12 cellular contexts compared by ENCODE assay signal in genomic region chr17:74012465-74012864, GRCh38.
DNase-seq lines count a peak whose midpoint lies in the region; ATAC-seq and TF ChIP-seq lines count a peak whose summit lies in the region.
"Had no signal": no experiment of that assay in that cellular context is flagged by ENCODE, and none has a peak within 500 bp of the region (broad histone marks: within the 10 kb centered on the region; RNA-seq: fewer than 3 reads in every experiment).

No MANE protein-coding gene starts in this region.

- no peaks in the 10 kb centered on the region for H3K9me3 Mint-ChIP-seq in activated T-helper 17 cell treated with anti-CD3 and anti-CD28 coated beads, Interleukin-2, amount 50 U/mL, for 72 hours
- H3K9me3 Mint-ChIP-seq: effector memory CD8-positive, alpha-beta T cell had no signal

- H3K4me3 ChIP-seq in Jurkat, Clone E6-1 (ENCODE audit: low read length): no peak overlapping the region
- H3K4me3 ChIP-seq in uterus: no peak overlapping the region
- H3K4me3 ChIP-seq: SK-N-MC, stomach had no signal

- TF ChIP-seq POLR2A in uterus (IDR thresholded peaks at IDR 0.05): no peak

- H3K9me3 ChIP-seq in uterus: no peaks in the 10 kb centered on the region

- H3K27ac ChIP-seq in uterus: no peak overlapping the region
- H3K27ac ChIP-seq: SK-N-MC, stomach had no signal

- no peaks in the 10 kb centered on the region for H3K36me3 Mint-ChIP-seq in activated T-helper 17 cell treated with anti-CD3 and anti-CD28 coated beads, Interleukin-2, amount 50 U/mL, for 72 hours (ENCODE audit: low read depth)

- DNase-seq in CD1c-positive myeloid dendritic cell (ENCODE audit: extremely low spot score) (peak; percentile 26), NOMO-1 treated with dmso at 0.1 percent for 144 hours (lab: John Stamatoyannopoulos, UW; ENCODE audit: unreplicated experiment) (peak; percentile 19), uterus (no peak), posterior vena cava (ENCODE audit: low spot score) (no peak)
- DNase-seq in Jurkat, Clone E6-1 (ENCODE audit: low read depth, low spot score): peak; percentile 59
- DNase-seq: effector memory CD8-positive, alpha-beta T cell; hypothalamus; stomach had no signal

- intact Hi-C loops in uterus (cut with DNase I; ENCODE audit: low total_unique reads): no loop called here
- intact Hi-C loops in posterior vena cava (cut with DNase I): no loop called here

- H3K36me3 ChIP-seq in uterus: no peaks in the 10 kb centered on the region
- H3K36me3 ChIP-seq: stomach had no signal

- peaks cover 13% of the 10 kb centered on the region for H3K4me1 Mint-ChIP-seq in activated T-helper 17 cell treated with anti-CD3 and anti-CD28 coated beads, Interleukin-2, amount 50 U/mL, for 72 hours

- H3K27me3 ChIP-seq in uterus: no peaks in the 10 kb centered on the region

- H3K27me3 Mint-ChIP-seq in activated T-helper 17 cell treated with anti-CD3 and anti-CD28 coated beads, Interleukin-2, amount 50 U/mL, for 72 hours: peaks cover 6% of the 10 kb centered on the region

- no peak for TF ChIP-seq CTCF in uterus (IDR thresholded peaks at IDR 0.05)

- peak overlapping the region; percentile 40 for H3K4me3 Mint-ChIP-seq in activated T-helper 17 cell treated with anti-CD3 and anti-CD28 coated beads, Interleukin-2, amount 50 U/mL, for 72 hours
- H3K4me3 Mint-ChIP-seq: effector memory CD8-positive, alpha-beta T cell had no signal

- H3K27ac Mint-ChIP-seq in activated T-helper 17 cell treated with anti-CD3 and anti-CD28 coated beads, Interleukin-2, amount 50 U/mL, for 72 hours: peak overlapping the region; percentile 92
- H3K27ac Mint-ChIP-seq: effector memory CD8-positive, alpha-beta T cell had no signal

- peak; percentile 84 for ATAC-seq in activated T-helper 17 cell treated with anti-CD3 and anti-CD28 coated beads, Interleukin-2, amount 50 U/mL, for 72 hours (replicated peaks)
- ATAC-seq in HG03135 (IDR thresholded peaks at IDR 0.05; ENCODE audit: unreplicated experiment) (no peak), HG03159 (IDR thresholded peaks at IDR 0.05; ENCODE audit: unreplicated experiment) (no peak)
- ATAC-seq: effector memory CD8-positive, alpha-beta T cell had no signal

- no peaks in the 10 kb centered on the region for H3K4me1 ChIP-seq in uterus

Comparison
In these comparisons a context has a peak if more than half of its experiments do, and no peak if none do; other contexts are left out.
1. DNase-seq: peak in CD1c-positive myeloid dendritic cell (single experiment), Jurkat, Clone E6-1 (single experiment) and NOMO-1 treated with dmso at 0.1 percent for 144 hours (single experiment); none in uterus (0 of 2) and posterior vena cava (single experiment).